ENCODE assay signal across 1 cellular context in the genomic region with DNA sequence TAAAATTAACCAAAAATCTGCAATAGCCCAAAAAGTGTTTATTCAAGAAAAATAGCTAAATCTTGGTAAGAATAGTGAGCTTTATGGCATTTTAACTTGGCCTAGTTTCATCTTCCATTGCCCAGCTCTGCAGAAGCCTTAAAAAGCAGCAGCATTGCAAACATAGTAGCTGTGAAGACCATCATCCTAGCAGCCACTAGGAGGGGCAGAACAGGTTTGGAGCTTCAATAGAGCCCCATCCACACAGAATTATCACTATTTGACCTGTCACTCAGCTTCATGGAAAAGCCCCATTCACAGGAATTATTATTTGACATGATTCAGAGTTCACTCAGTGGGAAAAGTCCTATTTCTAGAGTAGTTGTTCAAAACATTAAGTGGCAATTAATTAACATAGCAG.
TF ChIP-seq lines count a peak whose summit lies in the region.

No MANE protein-coding gene starts in this region.

TF ChIP-seq in HepG2, 621 proteins besides CTCF, POLR2A, EP300 and RAD21:
- TF ChIP-seq FOXJ3 (CRISPR knock-in tag; IDR thresholded peaks at IDR 0.05; ENCODE audit: borderline replicate concordance): no peak
- TF ChIP-seq ZBTB42 (CRISPR knock-in tag; IDR thresholded peaks at IDR 0.05): no peak
- no peak for TF ChIP-seq JUND (CRISPR knock-in tag; IDR thresholded peaks at IDR 0.05)
- TF ChIP-seq, protein P1, sequence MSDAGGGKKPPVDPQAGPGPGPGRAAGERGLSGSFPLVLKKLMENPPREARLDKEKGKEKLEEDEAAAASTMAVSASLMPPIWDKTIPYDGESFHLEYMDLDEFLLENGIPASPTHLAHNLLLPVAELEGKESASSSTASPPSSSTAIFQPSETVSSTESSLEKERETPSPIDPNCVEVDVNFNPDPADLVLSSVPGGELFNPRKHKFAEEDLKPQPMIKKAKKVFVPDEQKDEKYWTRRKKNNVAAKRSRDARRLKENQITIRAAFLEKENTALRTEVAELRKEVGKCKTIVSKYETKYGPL (CRISPR knock-in tag; IDR thresholded peaks at IDR 0.05): no peak
- TF ChIP-seq MIER2 (CRISPR knock-in tag; IDR thresholded peaks at IDR 0.05): no peak
- no peak for TF ChIP-seq HIVEP1 (CRISPR knock-in tag; IDR thresholded peaks at IDR 0.05)
- TF ChIP-seq, protein P2, sequence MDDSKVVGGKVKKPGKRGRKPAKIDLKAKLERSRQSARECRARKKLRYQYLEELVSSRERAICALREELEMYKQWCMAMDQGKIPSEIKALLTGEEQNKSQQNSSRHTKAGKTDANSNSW (CRISPR knock-in tag; IDR thresholded peaks at IDR 0.05; ENCODE audit: borderline replicate concordance): no peak
- peak; percentile 36; the same call in 1 of the 2 replicates for TF ChIP-seq STAG1 (CRISPR knock-in tag; IDR thresholded peaks at IDR 0.05)
- no peak for TF ChIP-seq ZNF768 (CRISPR knock-in tag; IDR thresholded peaks at IDR 0.05)
